1 cellular context compared by ENCODE assay signal in genomic region chr6:49541210-49541724, GRCh38.
TF ChIP-seq lines count a peak whose summit lies in the region.

No MANE protein-coding gene starts in this region.

TF ChIP-seq in K562, 482 proteins besides CTCF, POLR2A, EP300 and RAD21 (continued from another document and continues in another):
- TF ChIP-seq NELFE (IDR thresholded peaks at IDR 0.05; ENCODE audit: insufficient read depth, insufficient read length) = no peak
- no peak for TF ChIP-seq RB1 (IDR thresholded peaks at IDR 0.05; ENCODE audit: low read depth)
- no peak for TF ChIP-seq ZNF253 (CRISPR knock-in tag; conservative IDR thresholded peaks at IDR 0.05)
- TF ChIP-seq CHD7 (IDR thresholded peaks at IDR 0.05; ENCODE audit: low read depth, low read length) = no peak
- no peak for TF ChIP-seq E2F4 (CRISPR knock-in tag; IDR thresholded peaks at IDR 0.05; ENCODE audit: low read depth)
- peak; percentile 40 for TF ChIP-seq EP400 (IDR thresholded peaks at IDR 0.05)
- TF ChIP-seq SMARCB1 (IDR thresholded peaks at IDR 0.05; ENCODE audit: insufficient read length, low read depth) = no peak
- no peak for TF ChIP-seq CBFA2T2 (conservative IDR thresholded peaks at IDR 0.05)
- no peak for TF ChIP-seq E2F5 (CRISPR knock-in tag; IDR thresholded peaks at IDR 0.05)
- no peak for TF ChIP-seq ZNF280B (CRISPR knock-in tag; IDR thresholded peaks at IDR 0.05)
- no peak for TF ChIP-seq ADNP (tag; IDR thresholded peaks at IDR 0.05)
- TF ChIP-seq RBM25 (IDR thresholded peaks at IDR 0.05; ENCODE audit: low read depth, low read length, severe bottlenecking) = no peak
- no peak for TF ChIP-seq PHF20 (IDR thresholded peaks at IDR 0.05; ENCODE audit: partially characterized antibody)
- no peak for TF ChIP-seq ZNF212 (CRISPR knock-in tag; IDR thresholded peaks at IDR 0.05)
- peak; percentile 53 for TF ChIP-seq HDAC3 (IDR thresholded peaks at IDR 0.05; ENCODE audit: borderline replicate concordance, partially characterized antibody)
- peak; percentile 74 for TF ChIP-seq ARID1B (IDR thresholded peaks at IDR 0.05)
- TF ChIP-seq PRDM10 (IDR thresholded peaks at IDR 0.05; ENCODE audit: partially characterized antibody) = no peak
- TF ChIP-seq BRF2 (IDR thresholded peaks at IDR 0.05; ENCODE audit: borderline replicate concordance, insufficient read depth, insufficient read length) = no peak
- no peak for TF ChIP-seq IFI16 (CRISPR knock-in tag; IDR thresholded peaks at IDR 0.05)
- no peak for TF ChIP-seq KLF6 (CRISPR knock-in tag; IDR thresholded peaks at IDR 0.05; ENCODE audit: borderline replicate concordance)
- TF ChIP-seq CBX3 (IDR thresholded peaks at IDR 0.05; ENCODE audit: borderline replicate concordance in 1 of 2, low read length in 2 of 2) = no peak
- TF ChIP-seq NCOR1 (IDR thresholded peaks at IDR 0.05) = no peak
- no peak for TF ChIP-seq SP2 (IDR thresholded peaks at IDR 0.05; ENCODE audit: extremely low read depth, low read depth, low read length, poor library complexity, severe bottlenecking)
- TF ChIP-seq MIER1 (IDR thresholded peaks at IDR 0.05; ENCODE audit: low read depth) = no peak
- TF ChIP-seq PCBP1 (IDR thresholded peaks at IDR 0.05; ENCODE audit: low read depth, low read length, poor library complexity, severe bottlenecking) = no peak
- TF ChIP-seq PHB2 (IDR thresholded peaks at IDR 0.05; ENCODE audit: low read depth) = no peak
- TF ChIP-seq PHF8 (IDR thresholded peaks at IDR 0.05; ENCODE audit: borderline replicate concordance, low read length) = no peak
- no peak for TF ChIP-seq RFX7 (CRISPR knock-in tag; IDR thresholded peaks at IDR 0.05)
- TF ChIP-seq FOXA1 (IDR thresholded peaks at IDR 0.05; ENCODE audit: borderline replicate concordance) = no peak
- peak; percentile 73 for TF ChIP-seq CEBPG (CRISPR knock-in tag; IDR thresholded peaks at IDR 0.05)
- peak; percentile 94 to 98 for TF ChIP-seq CEBPG (tag; conservative IDR thresholded peaks at IDR 0.05 in 1 of 2, IDR thresholded peaks at IDR 0.05 in 1 of 2)
- no peak for TF ChIP-seq SMAD3 (CRISPR knock-in tag; conservative IDR thresholded peaks at IDR 0.05)
- no peak for TF ChIP-seq SMARCA5 (IDR thresholded peaks at IDR 0.05)
- TF ChIP-seq THAP12 (CRISPR knock-in tag; IDR thresholded peaks at IDR 0.05) = no peak
- TF ChIP-seq HOMEZ (CRISPR knock-in tag; IDR thresholded peaks at IDR 0.05) = no peak
- TF ChIP-seq ZNF174 (CRISPR knock-in tag; IDR thresholded peaks at IDR 0.05) = no peak
- TF ChIP-seq SREBF2 (CRISPR knock-in tag; IDR thresholded peaks at IDR 0.05) = no peak
- TF ChIP-seq CREM (IDR thresholded peaks at IDR 0.05; ENCODE audit: low read depth) = no peak
- TF ChIP-seq ZNF586 (CRISPR knock-in tag; conservative IDR thresholded peaks at IDR 0.05) = no peak
